ENCODE assay signal across 7 cellular contexts in genomic region chr17:45150911-45151809, GRCh38. TPM values are rescaled to one million over a fixed set of nuclear protein-coding genes. Genes with fewer than 3 reads are reported as not detected.
DNase-seq lines count a peak whose midpoint lies in the region; ATAC-seq and TF ChIP-seq lines count a peak whose summit lies in the region.

No MANE protein-coding gene starts in this region.

- H3K27me3 Mint-ChIP-seq in stimulated activated memory B cell treated with anti-CD40 and anti-IgM and Interleukin-4, amounts not matched to agents 10 μg/mL and 1 μg/mL and 100 μg/mL, for 72 hours, result no peaks in the 10 kb centered on the region

- no peaks in the 10 kb centered on the region for H3K9me3 ChIP-seq in HCT116 (ENCODE audit: control insufficient read depth in 1 of 2, insufficient read depth in 1 of 2, low read depth in 1 of 2, low read length in 2 of 2)
- H3K9me3 ChIP-seq in SU-DHL-6 (ENCODE audit: insufficient read depth, low read length), result no peaks in the 10 kb centered on the region

- no peaks in the 10 kb centered on the region for H3K9me3 Mint-ChIP-seq in stimulated activated memory B cell treated with anti-CD40 and anti-IgM and Interleukin-4, amounts not matched to agents 10 μg/mL and 1 μg/mL and 100 μg/mL, for 72 hours

- peaks cover 24 to 40% of the 10 kb centered on the region in 2 experiments for H3K4me1 ChIP-seq in HCT116 (ENCODE audit: control insufficient read depth in 1 of 2, insufficient read depth in 2 of 2, low read length in 2 of 2)

- peaks cover 14% of the 10 kb centered on the region; the same call in 1 of the 2 replicates for H4K20me1 ChIP-seq in HCT116 (ENCODE audit: insufficient read depth)
- peaks cover 10% of the 10 kb centered on the region; the same call in 1 of the 2 replicates for H4K20me1 ChIP-seq in SU-DHL-6 (ENCODE audit: low read depth, low read length)

- peaks cover 0 to 3% of the 10 kb centered on the region in 2 experiments; a peak in 1 of 4 replicates for H3K36me3 ChIP-seq in HCT116 (ENCODE audit: control insufficient read depth in 1 of 2, insufficient read depth in 2 of 2, low read length in 2 of 2)
- no peaks in the 10 kb centered on the region for H3K36me3 ChIP-seq in SU-DHL-6 (ENCODE audit: low read length)

- H3F3A ChIP-seq in SU-DHL-6 (ENCODE audit: insufficient read depth), result peaks cover 19% of the 10 kb centered on the region

- H3K9me2 ChIP-seq in HCT116 (ENCODE audit: insufficient read depth) (no peaks in the 10 kb centered on the region), SU-DHL-6 (replicated peaks; ENCODE audit: insufficient read depth, low read length) (no peaks in the 10 kb centered on the region)

- peaks cover 38% of the 10 kb centered on the region for H3K79me2 ChIP-seq in HCT116 (ENCODE audit: insufficient read depth, low read length)
- no peaks in the 10 kb centered on the region for H3K79me2 ChIP-seq in SU-DHL-6 (ENCODE audit: insufficient read depth, low read length)

- peak overlapping the region; percentile 73 for H3K4me3 Mint-ChIP-seq in stimulated activated memory B cell treated with anti-CD40 and anti-IgM and Interleukin-4, amounts not matched to agents 10 μg/mL and 1 μg/mL and 100 μg/mL, for 72 hours

- no peaks in the 10 kb centered on the region for H3K27me3 ChIP-seq in HCT116 (ENCODE audit: insufficient read depth, low read length)
- H3K27me3 ChIP-seq in SU-DHL-6 (ENCODE audit: low read length), result no peaks in the 10 kb centered on the region

- ATAC-seq in HCT116, result no peak
- no peak for ATAC-seq in stimulated activated memory B cell treated with anti-CD40 and anti-IgM and Interleukin-4, amounts not matched to agents 10 μg/mL and 1 μg/mL and 100 μg/mL, for 72 hours
- no peak for ATAC-seq in HG03469 (IDR thresholded peaks at IDR 0.05; ENCODE audit: unreplicated experiment)

- H3K27ac ChIP-seq in HCT116 (ENCODE audit: low read depth, low read length) (peak overlapping the region; percentile 4; the same call in 1 of the 2 replicates), SU-DHL-6 (ENCODE audit: low read depth, low read length) (peak overlapping the region; percentile 11)

- CTCF ChIA-PET in HCT116 (lab: Charles Lee), result interaction anchor here (1.0 to 10.2 kb wide), 7 partner anchors 9 to 80 kb away, joined by 3 to 131 read pairs (median 21); partner anchors contain the start of genes ACBD4 and HEXIM2

- RAD21 ChIA-PET in HCT116 (lab: Charles Lee; ENCODE audit: low non-redundant PET in 1 of 2, low total read pairs in 2 of 2, uncharacterized antibody in 2 of 2, unreplicated experiment in 2 of 2), result interaction anchor here (1.0 to 3.2 kb wide), 3 partner anchors 46 kb away, joined by 3 to 20 read pairs (median 18); no protein-coding TSS in a partner anchor

- H3K27ac Mint-ChIP-seq in stimulated activated memory B cell treated with anti-CD40 and anti-IgM and Interleukin-4, amounts not matched to agents 10 μg/mL and 1 μg/mL and 100 μg/mL, for 72 hours, result peak overlapping the region; percentile 59

- POLR2A ChIA-PET in HCT116 (lab: Charles Lee), result interaction anchor here (0.8 to 7.3 kb wide), 8 partner anchors 10 to 50 kb away, joined by 3 to 258 read pairs (median 34); partner anchors contain the start of genes ACBD4 and HEXIM2

- TF ChIP-seq RAD21 in HCT116 (IDR thresholded peaks at IDR 0.05; ENCODE audit: low read depth), result no peak; the same call in 1 of the 2 replicates

- peaks cover 11% of the 10 kb centered on the region for H3K36me3 Mint-ChIP-seq in stimulated activated memory B cell treated with anti-CD40 and anti-IgM and Interleukin-4, amounts not matched to agents 10 μg/mL and 1 μg/mL and 100 μg/mL, for 72 hours

- H3K4me3 ChIP-seq in HCT116 (replicated peaks in 1 of 2; ENCODE audit: low read depth in 1 of 2, low read length in 2 of 2) (peak overlapping the region; percentile 95 to 96; a peak in 3 of 4 replicates), SU-DHL-6 (ENCODE audit: insufficient read depth, low read length, poor library complexity, severe bottlenecking) (peak overlapping the region; percentile 17)

- TF ChIP-seq CTCF in HCT116 (IDR thresholded peaks at IDR 0.05 in 2 of 3, conservative IDR thresholded peaks at IDR 0.05 in 1 of 3; ENCODE audit: borderline replicate concordance in 1 of 3, insufficient read depth in 1 of 3, low read depth in 2 of 3, low read length in 2 of 3) (no peak), SU-DHL-6 (IDR thresholded peaks at IDR 0.05; ENCODE audit: insufficient read depth, low read length, poor library complexity, severe bottlenecking) (no peak)

- H3K4me1 Mint-ChIP-seq in stimulated activated memory B cell treated with anti-CD40 and anti-IgM and Interleukin-4, amounts not matched to agents 10 μg/mL and 1 μg/mL and 100 μg/mL, for 72 hours, result peaks cover 47% of the 10 kb centered on the region

- TF ChIP-seq POLR2A in HCT116 (IDR thresholded peaks at IDR 0.05; ENCODE audit: borderline replicate concordance, extremely low read depth, insufficient read depth, insufficient read length), result no peak

- H3K4me2 ChIP-seq in HCT116 (ENCODE audit: low read length) (peak overlapping the region; percentile 92), SU-DHL-6 (ENCODE audit: low read depth, low read length, poor library complexity, severe bottlenecking) (peak overlapping the region; percentile 77)

- BruUV-seq in HCT116 (replicated peaks; lab: Mats Ljungman, UMichigan), result no TSS peak

- intact Hi-C loops in HCT116 (cut with micrococcal nuclease), result no loop called here

- H3K9ac ChIP-seq in HCT116 (ENCODE audit: low read length), result peak overlapping the region; percentile 89
- 0 out of 2 replicates have a peak overlapping the region, but pooled peaks have one; percentile 1 for H3K9ac ChIP-seq in SU-DHL-6 (ENCODE audit: low read length)

- H2AFZ ChIP-seq in HCT116 (ENCODE audit: low read depth, low read length, poor library complexity, severe bottlenecking), result no peak overlapping the region
- no peak overlapping the region for H2AFZ ChIP-seq in SU-DHL-6 (ENCODE audit: low read depth, low read length, severe bottlenecking)

- DNase-seq in HCT116 (ENCODE audit: low read depth, low spot score) (no peak), fibroblast of peridontal ligament (ENCODE audit: extremely low read depth) (peak; percentile 52), NCI-H2081 (lab: John Stamatoyannopoulos, UW) (no peak), NK-92 (lab: John Stamatoyannopoulos, UW; ENCODE audit: unreplicated experiment) (no peak)

TF ChIP-seq in HCT116, 20 proteins besides CTCF, POLR2A, EP300 and RAD21:
- 0 out of 2 replicates have a peak, but pooled peaks have one; percentile 27 for TF ChIP-seq JUND (IDR thresholded peaks at IDR 0.05)
- TF ChIP-seq SIN3A (IDR thresholded peaks at IDR 0.05; ENCODE audit: low read depth), result no peak; the same call in 1 of the 2 replicates
- 0 out of 2 replicates have a peak, but pooled peaks have one; percentile 7 for TF ChIP-seq POLR2AphosphoS5 (IDR thresholded peaks at IDR 0.05; ENCODE audit: low read depth, low read length)
- TF ChIP-seq MAX (IDR thresholded peaks at IDR 0.05), result peak; percentile 19; the same call in 1 of the 2 replicates
- TF ChIP-seq CBX3 (IDR thresholded peaks at IDR 0.05; ENCODE audit: low read depth), result no peak
- TF ChIP-seq ZNF274 (IDR thresholded peaks at IDR 0.05; ENCODE audit: low read depth, low read length), result no peak

RNA-seq across cellular contexts. Expression of gene HEXIM1, which starts 2.9 kb away (rescaled TPM):
- total RNA-seq in HCT116 (2021; ENCODE audit: unreplicated experiment), result 58.0 TPM
- polyA plus RNA-seq in HCT116 (2012), result 29.6 and 33.0 TPM in 2 replicates

RNA-seq across cellular contexts. Expression of gene HEXIM2, which starts 10.5 kb away (rescaled TPM):
- 13.5 TPM for total RNA-seq in HCT116 (2021; ENCODE audit: unreplicated experiment)
- polyA plus RNA-seq in HCT116 (2012), result 14.1 and 18.1 TPM in 2 replicates

RNA-seq across cellular contexts. Expression of gene ACBD4, which starts 15.7 kb away (rescaled TPM):
- 13.6 TPM for total RNA-seq in HCT116 (2021; ENCODE audit: unreplicated experiment)
- polyA plus RNA-seq in HCT116 (2012), result 6.1 and 9.5 TPM in 2 replicates

RNA-seq across cellular contexts. Expression of gene PLCD3, which starts 18.8 kb away (rescaled TPM):
- total RNA-seq in HCT116 (2021; ENCODE audit: unreplicated experiment), result 197 TPM
- 109 and 122 TPM in 2 replicates for polyA plus RNA-seq in HCT116 (2012)
